In genomic region chrX:17826609-17827496, GRCh38 we compare ENCODE assay signal across 31 cellular contexts. TPM values are rescaled to one million over a fixed set of nuclear protein-coding genes. Genes with fewer than 3 reads are reported as not detected.
DNase-seq lines count a peak whose midpoint lies in the region; ATAC-seq and TF ChIP-seq lines count a peak whose summit lies in the region.
"Had no signal": no experiment of that assay in that cellular context is flagged by ENCODE, and none has a peak within 500 bp of the region (broad histone marks: within the 10 kb centered on the region; RNA-seq: fewer than 3 reads in every experiment).

No MANE protein-coding gene starts in this region.

- H3K36me3 ChIP-seq in colonic mucosa (no peaks in the 10 kb centered on the region), neutrophil (no peaks in the 10 kb centered on the region)
- H3K36me3 ChIP-seq: esophagus muscularis mucosa, SJSA1 had no signal

- no peaks in the 10 kb centered on the region for H3K4me1 ChIP-seq in colonic mucosa
- peaks cover 27 to 31% of the 10 kb centered on the region in 2 experiments for H3K4me1 ChIP-seq in neutrophil (ENCODE audit: control insufficient read depth in 1 of 2, insufficient read depth in 1 of 2, low read depth in 1 of 2, low read length in 1 of 2)
- H3K4me1 ChIP-seq: psoas muscle, SJSA1 had no signal

- H3K4me3 ChIP-seq in colonic mucosa = no peak overlapping the region
- no peak overlapping the region for H3K4me3 ChIP-seq in neutrophil (ENCODE audit: low read depth in 1 of 2, low read length in 1 of 2)
- H3K4me3 ChIP-seq: esophagus muscularis mucosa, hepatocyte, lung, psoas muscle, SJSA1 had no signal

- H3K9me3 ChIP-seq in colonic mucosa = no peaks in the 10 kb centered on the region
- no peaks in the 10 kb centered on the region for H3K9me3 ChIP-seq in neutrophil
- H3K9me3 ChIP-seq: esophagus muscularis mucosa, psoas muscle, SJSA1 had no signal

- H3K9ac ChIP-seq in colonic mucosa (ENCODE audit: low read depth in 2 of 2, low read length in 2 of 2) = no peak overlapping the region

- intact Hi-C loops in colonic mucosa (cut with DNase I) = no loop called here

- no peak overlapping the region for H3K27ac ChIP-seq in colonic mucosa
- peak overlapping the region; percentile 44 for H3K27ac ChIP-seq in neutrophil
- H3K27ac ChIP-seq: esophagus muscularis mucosa, hepatocyte, HL-60, psoas muscle, SJSA1 had no signal

- ATAC-seq in GM19328 (IDR thresholded peaks at IDR 0.05; ENCODE audit: unreplicated experiment) = no peak
- no peak for ATAC-seq in GM21619 (IDR thresholded peaks at IDR 0.05; ENCODE audit: unreplicated experiment)
- ATAC-seq: HepG2; naive thymus-derived CD8-positive, alpha-beta T cell; psoas muscle; stimulated activated effector memory CD8-positive, alpha-beta T cell treated with anti-CD3 and anti-CD28 coated beads, Interleukin-12 subunit alpha, Interleukin-12 subunit beta, amount 100 ng/mL, for 72 hours; T-cell had no signal

- no peaks in the 10 kb centered on the region for H3K27me3 ChIP-seq in colonic mucosa
- no peaks in the 10 kb centered on the region for H3K27me3 ChIP-seq in neutrophil
- H3K27me3 ChIP-seq: hepatocyte, SJSA1 had no signal

- TF ChIP-seq CTCF in colonic mucosa (IDR thresholded peaks at IDR 0.05) = no peak
- TF ChIP-seq CTCF in neutrophil (IDR thresholded peaks at IDR 0.05) = no peak

- DNase-seq in COLO829 (ENCODE audit: low spot score) (peak; percentile 25), HT1080 (ENCODE audit: low read depth) (peak; percentile 18), colonic mucosa (peak; percentile 26), NCI-H2107 treated with DMSO at 0.1 percent for 48 hours (lab: John Stamatoyannopoulos, UW; ENCODE audit: unreplicated experiment) (no peak), HPDE6-E6E7 (ENCODE audit: extremely low spot score) (no peak)
- DNase-seq: activated CD4-positive, alpha-beta T cell treated with anti-CD3 and anti-CD28 coated beads, Interleukin-2, amount 10 ng/mL, durations not matched to agents 24 days and 14 days; activated effector memory CD4-positive, alpha-beta T cell treated with Interleukin-2 at 50 U/mL for 16 hours; anterior cingulate cortex; CD4-positive, CD25-positive, alpha-beta regulatory T cell; dermis blood vessel endothelial cell; H7; Karpas-422; naive thymus-derived CD8-positive, alpha-beta T cell; NCI-H1436 treated with DMSO at 0.1 percent for 48 hours; NCI-H2081 treated with DMSO at 0.1 percent for 48 hours; NCI-H345; NCI-H774; nucleus accumbens; psoas muscle; RPMI8226; T-cell had no signal

RNA-seq across cellular contexts. Expression of gene RAI2, which starts 34.2 kb away (rescaled TPM):
- total RNA-seq in HT1080 (2014; rRNA removed; shearing (Covaris generic)) = not detected in 2 replicates
- polyA plus RNA-seq in HT1080 (2015; cell fraction: cytosol; rRNA removed) = 0.05 TPM in 1 of 2 replicates, not detected in the other
- not detected in 2 replicates for polyA plus RNA-seq in HT1080 (2015; cell fraction: nucleus; rRNA removed)
- 1 to 10 TPM; 1.7 to 4.8 TPM for total RNA-seq in colonic mucosa
- total RNA-seq: HepG2 had no signal
- polyA plus RNA-seq: HepG2 had no signal

Comparison
In these comparisons a context has a peak if more than half of its experiments do, and no peak if none do; other contexts are left out.
1. DNase-seq: peak in COLO829 (single experiment), HT1080 (single experiment) and colonic mucosa (single experiment); none in NCI-H2107 treated with DMSO at 0.1 percent for 48 hours (single experiment) and HPDE6-E6E7 (single experiment).